In genomic region chr6:149063443-149063842, GRCh38 we compare ENCODE assay signal across 20 cellular contexts.
"Had no signal": no experiment of that assay in that cellular context is flagged by ENCODE, and none has a peak within 500 bp of the region (broad histone marks: within the 10 kb centered on the region; RNA-seq: fewer than 3 reads in every experiment).

No MANE protein-coding gene starts in this region.

- H3K27me3 ChIP-seq: adrenal gland, transverse colon had no signal

- DNase-seq: activated CD4-positive, alpha-beta T cell treated with anti-CD3 and anti-CD28 coated beads, Interleukin-2, amount 50 U/mL, for 48 hours; activated CD4-positive, CD25-positive, alpha-beta regulatory T cell treated with anti-CD3 and anti-CD28 coated beads, Interleukin-2, amount 50 U/mL, for 72 hours; activated CD8-positive, alpha-beta memory T cell treated with anti-CD3 and anti-CD28 coated beads, Interleukin-2, amount 10 ng/mL, durations not matched to agents 7 days and 5 days; activated effector memory CD4-positive, alpha-beta T cell treated with anti-CD3 and anti-CD28 coated beads, Interleukin-2, amount 50 U/mL, for 16 hours; activated T-cell treated with anti-CD3 and anti-CD28 coated beads, Interleukin-2, amount 50 U/mL, for 1 hour; adrenal gland; cortex of kidney; effector CD8-positive, alpha-beta T cell; hypothalamus; kidney; left lung; mammary epithelial cell; natural killer cell; stimulated activated naive B cell treated with anti-CD40 and anti-IgM and Interleukin-4, amounts not matched to agents 10 μg/mL and 1 μg/mL and 100 μg/mL, for 72 hours; substantia nigra; T-helper 9 cell; transverse colon had no signal

- H3K4me3 ChIP-seq: adrenal gland, left lung, transverse colon had no signal

- H3K9me3 ChIP-seq: adrenal gland, left lung, transverse colon had no signal

- H3K36me3 ChIP-seq: adrenal gland, left lung, transverse colon had no signal

- H3K27ac Mint-ChIP-seq: activated CD8-positive, alpha-beta memory T cell treated with anti-CD3 and anti-CD28 coated beads, Interleukin-2, amount 10 ng/mL, durations not matched to agents 7 days and 5 days; activated naive CD4-positive, alpha-beta T cell treated with anti-CD3 and anti-CD28 coated beads, Interleukin-2, amount 50 U/mL, for 24 hours; natural killer cell had no signal

- ATAC-seq: activated CD8-positive, alpha-beta memory T cell treated with anti-CD3 and anti-CD28 coated beads, Interleukin-2, amount 10 ng/mL, durations not matched to agents 7 days and 5 days; left lung; natural killer cell; stimulated activated naive B cell treated with anti-CD40 and anti-IgM and Interleukin-4, amounts not matched to agents 10 μg/mL and 1 μg/mL and 100 μg/mL, for 72 hours had no signal

- H3K9me3 Mint-ChIP-seq: activated naive CD4-positive, alpha-beta T cell treated with anti-CD3 and anti-CD28 coated beads, Interleukin-2, amount 50 U/mL, for 24 hours; central memory CD8-positive, alpha-beta T cell; natural killer cell; stimulated activated naive B cell treated with anti-CD40 and anti-IgM and Interleukin-4, amounts not matched to agents 10 μg/mL and 1 μg/mL and 100 μg/mL, for 72 hours had no signal

- H3K36me3 Mint-ChIP-seq: activated naive CD4-positive, alpha-beta T cell treated with anti-CD3 and anti-CD28 coated beads, Interleukin-2, amount 50 U/mL, for 24 hours; brain; natural killer cell; stimulated activated naive B cell treated with anti-CD40 and anti-IgM and Interleukin-4, amounts not matched to agents 10 μg/mL and 1 μg/mL and 100 μg/mL, for 72 hours had no signal

- H3K27me3 Mint-ChIP-seq: activated CD8-positive, alpha-beta memory T cell treated with anti-CD3 and anti-CD28 coated beads, Interleukin-2, amount 10 ng/mL, durations not matched to agents 7 days and 5 days; activated naive CD4-positive, alpha-beta T cell treated with anti-CD3 and anti-CD28 coated beads, Interleukin-2, amount 50 U/mL, for 24 hours; central memory CD8-positive, alpha-beta T cell; stimulated activated naive B cell treated with anti-CD40 and anti-IgM and Interleukin-4, amounts not matched to agents 10 μg/mL and 1 μg/mL and 100 μg/mL, for 72 hours had no signal

- H3K4me3 Mint-ChIP-seq: activated CD8-positive, alpha-beta memory T cell treated with anti-CD3 and anti-CD28 coated beads, Interleukin-2, amount 10 ng/mL, durations not matched to agents 7 days and 5 days; activated naive CD4-positive, alpha-beta T cell treated with anti-CD3 and anti-CD28 coated beads, Interleukin-2, amount 50 U/mL, for 24 hours; brain; central memory CD8-positive, alpha-beta T cell; natural killer cell; stimulated activated naive B cell treated with anti-CD40 and anti-IgM and Interleukin-4, amounts not matched to agents 10 μg/mL and 1 μg/mL and 100 μg/mL, for 72 hours had no signal

- H3K27ac ChIP-seq: adrenal gland, left lung, transverse colon had no signal
